In genomic region chr15:55917881-55918296, GRCh38 we compare ENCODE assay signal across 1 cellular context.
TF ChIP-seq lines count a peak whose summit lies in the region.

No MANE protein-coding gene starts in this region.

TF ChIP-seq in GM23338, 12 proteins besides CTCF, POLR2A, EP300 and RAD21 (continued from another document):
- TF ChIP-seq REST (IDR thresholded peaks at IDR 0.05; ENCODE audit: unreplicated experiment), result no peak
